21 cellular contexts compared by ENCODE assay signal in genomic region chr9:112725961-112726360, GRCh38. TPM values are rescaled to one million over a fixed set of nuclear protein-coding genes. Genes with fewer than 3 reads are reported as not detected.
A peak's percentile ranks its signal among the peaks of the same experiment; 100 is the strongest.
DNase-seq lines count a peak whose midpoint lies in the region; ATAC-seq and TF ChIP-seq lines count a peak whose summit lies in the region.
"Had no signal": no experiment of that assay in that cellular context is flagged by ENCODE, and none has a peak within 500 bp of the region (broad histone marks: within the 10 kb centered on the region; RNA-seq: fewer than 3 reads in every experiment).

No MANE protein-coding gene starts in this region.

- ATAC-seq in GM18861 (IDR thresholded peaks at IDR 0.05; ENCODE audit: unreplicated experiment) (peak; percentile 53), GM21825 (IDR thresholded peaks at IDR 0.05; ENCODE audit: unreplicated experiment) (peak; percentile 58), activated B cell treated with CpG ODN at 0.5 μM for 24 hours (ENCODE audit: low read depth) (no peak), HG03280 (IDR thresholded peaks at IDR 0.05; ENCODE audit: unreplicated experiment) (no peak), HG02588 (IDR thresholded peaks at IDR 0.05; ENCODE audit: unreplicated experiment) (no peak)
- peak; percentile 24 for ATAC-seq in stimulated activated effector memory CD8-positive, alpha-beta T cell treated with anti-CD3 and anti-CD28 coated beads, Interleukin-12 subunit alpha, Interleukin-12 subunit beta, amount 100 ng/mL, for 72 hours
- ATAC-seq: activated CD8-positive, alpha-beta T cell treated with anti-CD3 and anti-CD28 coated beads for 36 hours; esophagus mucosa; gastrocnemius medialis had no signal

- H3K27ac Mint-ChIP-seq in activated B cell treated with CpG ODN at 0.5 μM for 24 hours, result peak overlapping the region; percentile 71
- no peak overlapping the region for H3K27ac Mint-ChIP-seq in stimulated activated effector memory CD8-positive, alpha-beta T cell treated with anti-CD3 and anti-CD28 coated beads, Interleukin-12 subunit alpha, Interleukin-12 subunit beta, amount 100 ng/mL, for 72 hours
- H3K27ac Mint-ChIP-seq: activated CD8-positive, alpha-beta T cell treated with anti-CD3 and anti-CD28 coated beads for 36 hours; activated naive CD4-positive, alpha-beta T cell treated with anti-CD3 and anti-CD28 coated beads for 36 hours; mesothelial cell of epicardium; progenitor cell of endocrine pancreas had no signal

- no peaks in the 10 kb centered on the region for H3K36me3 Mint-ChIP-seq in activated B cell treated with CpG ODN at 0.5 μM for 24 hours (ENCODE audit: low read depth)
- H3K36me3 Mint-ChIP-seq in stimulated activated effector memory CD8-positive, alpha-beta T cell treated with anti-CD3 and anti-CD28 coated beads, Interleukin-12 subunit alpha, Interleukin-12 subunit beta, amount 100 ng/mL, for 72 hours, result no peaks in the 10 kb centered on the region
- H3K36me3 Mint-ChIP-seq: CD8-positive, alpha-beta memory T cell; mesothelial cell of epicardium had no signal

- no peaks in the 10 kb centered on the region for H3K27me3 Mint-ChIP-seq in activated B cell treated with CpG ODN at 0.5 μM for 24 hours
- H3K27me3 Mint-ChIP-seq: activated CD8-positive, alpha-beta T cell treated with anti-CD3 and anti-CD28 coated beads for 36 hours; CD8-positive, alpha-beta memory T cell; progenitor cell of endocrine pancreas had no signal

- no peak overlapping the region for H3K4me3 Mint-ChIP-seq in activated B cell treated with CpG ODN at 0.5 μM for 24 hours
- no peak overlapping the region for H3K4me3 Mint-ChIP-seq in stimulated activated effector memory CD8-positive, alpha-beta T cell treated with anti-CD3 and anti-CD28 coated beads, Interleukin-12 subunit alpha, Interleukin-12 subunit beta, amount 100 ng/mL, for 72 hours
- H3K4me3 Mint-ChIP-seq: activated CD8-positive, alpha-beta T cell treated with anti-CD3 and anti-CD28 coated beads for 36 hours; activated naive CD4-positive, alpha-beta T cell treated with anti-CD3 and anti-CD28 coated beads for 36 hours; CD8-positive, alpha-beta memory T cell; mesothelial cell of epicardium had no signal

- no peak for TF ChIP-seq CTCF in activated B cell treated with CpG ODN at 0.5 μM for 24 hours (IDR thresholded peaks at IDR 0.05)

- CTCF ChIA-PET in activated B cell treated with CpG ODN at 0.5 μM for 24 hours (lab: Charles Lee), result interaction anchor here (1.7 kb wide), 1 partner anchor 66 kb away, joined by 3 read pairs; no protein-coding TSS in a partner anchor

- intact Hi-C loops in activated B cell treated with CpG ODN at 0.5 μM for 24 hours (cut with micrococcal nuclease), result no loop called here

- peaks cover 22% of the 10 kb centered on the region for H3K4me1 Mint-ChIP-seq in activated B cell treated with CpG ODN at 0.5 μM for 24 hours
- H3K4me1 Mint-ChIP-seq in stimulated activated effector memory CD8-positive, alpha-beta T cell treated with anti-CD3 and anti-CD28 coated beads, Interleukin-12 subunit alpha, Interleukin-12 subunit beta, amount 100 ng/mL, for 72 hours, result no peaks in the 10 kb centered on the region
- H3K4me1 Mint-ChIP-seq: CD8-positive, alpha-beta memory T cell; mesothelial cell of epicardium had no signal

- POLR2A ChIA-PET in activated B cell treated with CpG ODN at 0.5 μM for 24 hours (lab: Charles Lee), result interaction anchor here (0.6 to 1.0 kb wide), 2 partner anchors 16 to 24 kb away, joined by 3 read pairs; no protein-coding TSS in a partner anchor

- DNase-seq in activated B cell treated with CpG ODN at 0.5 μM for 24 hours (no peak), NCI-H345 treated with DMSO at 0.1 percent for 48 hours (lab: John Stamatoyannopoulos, UW; ENCODE audit: unreplicated experiment) (no peak)
- no peak for DNase-seq in stimulated activated effector memory CD8-positive, alpha-beta T cell treated with anti-CD3 and anti-CD28 coated beads, Interleukin-12 subunit alpha, Interleukin-12 subunit beta, amount 100 ng/mL, for 72 hours (ENCODE audit: low spot score in 2 of 2)
- DNase-seq: activated CD4-positive, CD25-positive, alpha-beta regulatory T cell; activated CD8-positive, alpha-beta T cell treated with anti-CD3 and anti-CD28 coated beads for 36 hours; activated naive CD4-positive, alpha-beta T cell treated with anti-CD3 and anti-CD28 coated beads for 36 hours; activated T-cell treated with anti-CD3 and anti-CD28 coated beads, Interleukin-2, amount 50 U/mL, for 1 hour; CD8-positive, alpha-beta memory T cell; DMS79; gastrocnemius medialis; IMR-90; NCI-H1694; NCI-H2227 treated with DMSO at 0.1 percent for 48 hours; stimulated activated CD4-positive, alpha-beta T cell treated with anti-CD3 and anti-CD28 coated beads, Interleukin-4, amount 100 ng/mL, for 1 hour had no signal

- H3K9me3 Mint-ChIP-seq in activated B cell treated with CpG ODN at 0.5 μM for 24 hours, result no peaks in the 10 kb centered on the region
- no peaks in the 10 kb centered on the region for H3K9me3 Mint-ChIP-seq in stimulated activated effector memory CD8-positive, alpha-beta T cell treated with anti-CD3 and anti-CD28 coated beads, Interleukin-12 subunit alpha, Interleukin-12 subunit beta, amount 100 ng/mL, for 72 hours
- H3K9me3 Mint-ChIP-seq: activated CD8-positive, alpha-beta T cell treated with anti-CD3 and anti-CD28 coated beads for 36 hours; activated naive CD4-positive, alpha-beta T cell treated with anti-CD3 and anti-CD28 coated beads for 36 hours; CD8-positive, alpha-beta memory T cell; mesothelial cell of epicardium had no signal

RNA-seq across cellular contexts. Expression of gene INIP, which starts 8.0 kb away (rescaled TPM):
- 31.1 and 32.1 TPM in 2 replicates for total RNA-seq in activated B cell treated with CpG ODN at 0.5 μM for 24 hours

RNA-seq across cellular contexts. Expression of gene SNX30, which starts 24.6 kb away (rescaled TPM):
- total RNA-seq in activated B cell treated with CpG ODN at 0.5 μM for 24 hours, result 6.1 and 6.5 TPM in 2 replicates

Comparison
In these comparisons a context has a peak if more than half of its experiments do, and no peak if none do; other contexts are left out.
1. ATAC-seq: peak in GM18861 (single experiment), GM21825 (single experiment) and stimulated activated effector memory CD8-positive, alpha-beta T cell treated with anti-CD3 and anti-CD28 coated beads, Interleukin-12 subunit alpha, Interleukin-12 subunit beta, amount 100 ng/mL, for 72 hours (single experiment); none in activated B cell treated with CpG ODN at 0.5 μM for 24 hours (single experiment), HG03280 (single experiment) and HG02588 (single experiment).